In the genomic region with DNA sequence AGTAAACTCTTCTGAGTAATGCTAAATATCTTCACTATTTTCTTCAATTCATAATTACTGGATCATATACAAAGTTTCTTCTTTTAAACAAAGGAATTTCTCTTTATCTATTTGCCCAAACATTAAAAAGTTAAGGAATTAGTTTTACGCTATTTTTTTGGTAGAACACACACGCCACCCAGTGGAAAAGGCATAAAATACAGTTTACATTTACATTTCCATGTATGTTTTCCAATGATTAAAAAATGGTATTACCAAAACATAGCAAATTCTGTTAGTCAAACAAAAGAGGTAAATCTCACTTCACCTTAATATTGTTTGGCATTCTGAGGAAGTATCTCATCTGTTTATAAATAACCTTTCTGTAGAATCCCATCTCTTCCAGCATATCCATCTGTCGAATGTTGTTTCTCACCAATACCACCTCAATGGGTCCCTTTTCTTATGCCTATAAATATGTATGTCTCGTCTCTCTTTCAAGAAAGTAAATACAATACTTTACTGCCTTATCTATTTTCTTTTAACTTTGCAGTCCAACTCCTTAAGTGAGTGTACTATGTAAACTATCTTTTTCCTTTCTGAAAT, we compare ENCODE assay signal across 8 cellular contexts.
DNase-seq lines count a peak whose midpoint lies in the region; ATAC-seq and TF ChIP-seq lines count a peak whose summit lies in the region.

No MANE protein-coding gene starts in this region.

- no peak overlapping the region for H3K4me3 ChIP-seq in HFF-Myc (replicated peaks; ENCODE audit: low read depth, low read length)

- TF ChIP-seq CTCF in HFF-Myc (IDR thresholded peaks at IDR 0.05; ENCODE audit: low read depth, low read length, missing control alignments): peak; percentile 29

- DNase-seq in NCI-H2081 (lab: John Stamatoyannopoulos, UW) (peak; percentile 3 to 4), NCI-H2081 treated with DMSO at 0.1 percent for 48 hours (lab: John Stamatoyannopoulos, UW) (no peak), HFF-Myc (ENCODE audit: extremely low read depth, low read depth) (peak; percentile 7), SW480 (ENCODE audit: low spot score) (peak; percentile 26), foreskin melanocyte (peak; percentile 29), NCI-H146 (lab: John Stamatoyannopoulos, UW) (no peak)
- DNase-seq in stimulated activated naive CD8-positive, alpha-beta T cell treated with anti-CD3 and anti-CD28 coated beads, Interleukin-15, Interleukin-2, amounts not matched to agents 100 U/mL and 50 U/mL, for 24 hours: peak; percentile 18

- no peak for ATAC-seq in stimulated activated naive CD8-positive, alpha-beta T cell treated with anti-CD3 and anti-CD28 coated beads, Interleukin-15, Interleukin-2, amounts not matched to agents 100 U/mL and 50 U/mL, for 24 hours
- ATAC-seq in GM18498 (IDR thresholded peaks at IDR 0.05; ENCODE audit: unreplicated experiment): no peak

Comparison
In these comparisons a context has a peak if more than half of its experiments do, and no peak if none do; other contexts are left out.
1. DNase-seq: peak in NCI-H2081 (2 of 2), HFF-Myc (single experiment), SW480 (single experiment), foreskin melanocyte (single experiment) and stimulated activated naive CD8-positive, alpha-beta T cell treated with anti-CD3 and anti-CD28 coated beads, Interleukin-15, Interleukin-2, amounts not matched to agents 100 U/mL and 50 U/mL, for 24 hours (single experiment); none in NCI-H2081 treated with DMSO at 0.1 percent for 48 hours (single experiment) and NCI-H146 (single experiment).